Comparison of ENCODE assay signal across 16 cellular contexts in genomic region chr16:6382787-6383515, GRCh38.
DNase-seq lines count a peak whose midpoint lies in the region; ATAC-seq lines count a peak whose summit lies in the region.
"Had no signal": no experiment of that assay in that cellular context is flagged by ENCODE, and none has a peak within 500 bp of the region (broad histone marks: within the 10 kb centered on the region; RNA-seq: fewer than 3 reads in every experiment).

No MANE protein-coding gene starts in this region.

- peak; percentile 56 for DNase-seq in NCI-H1694 treated with DMSO at 0.1 percent for 48 hours (lab: John Stamatoyannopoulos, UW)
- peak; percentile 76 for DNase-seq in medulla oblongata (ENCODE audit: extremely low spot score)
- DNase-seq in superior temporal gyrus (ENCODE audit: extremely low spot score), result peak; percentile 73
- DNase-seq: BE2C; Caco-2; CD4-positive, alpha-beta memory T cell; GF-D8; H7 had no signal

- H3K27ac ChIP-seq in cingulate gyrus (ENCODE audit: low read depth, low read length), result peak overlapping the region; percentile 15
- H3K27ac ChIP-seq: C4-2B, HL-60 had no signal

- ATAC-seq in HG03442 (IDR thresholded peaks at IDR 0.05; ENCODE audit: unreplicated experiment) (no peak), HG03159 (IDR thresholded peaks at IDR 0.05; ENCODE audit: unreplicated experiment) (no peak), HG02970 (IDR thresholded peaks at IDR 0.05; ENCODE audit: low FRiP score, unreplicated experiment) (no peak)
- no peak for ATAC-seq in activated CD4-positive, CD25-positive, alpha-beta regulatory T cell treated with anti-CD3 and anti-CD28 coated beads, Interleukin-2, amount 50 U/mL, for 24 hours
- ATAC-seq: GM23338 had no signal
